Comparison of ENCODE assay signal across 31 cellular contexts in the genomic region with DNA sequence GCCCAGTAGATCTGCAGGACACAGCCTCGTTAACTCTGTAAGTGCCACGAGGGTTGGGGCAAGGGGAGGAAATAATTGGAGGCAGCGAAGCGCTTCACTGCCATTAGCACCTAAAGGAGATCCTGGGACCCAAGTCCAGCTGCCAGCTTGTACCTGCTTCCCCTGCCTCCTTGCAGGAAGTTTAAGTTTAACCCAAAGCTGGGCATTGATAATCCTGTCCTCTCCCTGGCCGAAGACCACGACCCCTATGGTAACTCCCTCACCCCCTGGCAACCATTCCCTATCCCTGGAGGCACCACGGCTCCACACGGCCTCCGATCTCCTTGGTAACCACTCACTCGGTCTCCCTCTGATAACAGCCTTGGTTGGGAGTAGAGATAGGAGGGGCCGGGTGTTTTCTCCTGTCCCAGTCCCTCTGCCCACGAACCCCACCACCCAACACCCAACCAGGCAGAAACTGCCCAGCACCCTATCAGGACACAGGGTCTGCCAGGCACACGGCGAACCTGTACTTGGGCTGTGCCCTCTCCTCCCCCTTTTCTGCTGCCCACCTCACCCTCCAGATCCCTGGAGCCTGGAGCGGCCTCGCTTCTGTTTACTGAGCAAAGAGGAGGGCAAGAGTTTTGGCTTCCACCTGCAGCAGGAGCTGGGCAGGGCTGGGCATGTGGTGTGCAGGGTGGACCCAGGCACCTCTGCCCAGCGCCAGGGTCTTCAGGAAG. TPM values are rescaled to one million over a fixed set of nuclear protein-coding genes. Genes with fewer than 3 reads are reported as not detected.
DNase-seq lines count a peak whose midpoint lies in the region; ATAC-seq, FAIRE-seq and TF ChIP-seq lines count a peak whose summit lies in the region.
"Had no signal": no experiment of that assay in that cellular context is flagged by ENCODE, and none has a peak within 500 bp of the region (broad histone marks: within the 10 kb centered on the region; RNA-seq: fewer than 3 reads in every experiment).

No MANE protein-coding gene starts in this region.

- ATAC-seq in lower lobe of right lung (no peak), GM19328 (IDR thresholded peaks at IDR 0.05; ENCODE audit: unreplicated experiment) (no peak)
- ATAC-seq: CD8-positive, alpha-beta T cell; stimulated activated effector memory CD8-positive, alpha-beta T cell treated with anti-CD3 and anti-CD28 coated beads, Interleukin-12 subunit alpha, Interleukin-12 subunit beta, amount 100 ng/mL, for 72 hours had no signal

- no peak overlapping the region for H3K4me3 ChIP-seq in lower lobe of right lung
- peak overlapping the region in 1 of 2 donors; percentile 54 for H3K4me3 ChIP-seq in small intestine (ENCODE audit: low read depth in 1 of 2, low read length in 2 of 2)
- H3K4me3 ChIP-seq: esophagus muscularis mucosa, GM23338, testis had no signal

- WGBS in small intestine, 3 donors, result 14 to 44% (median 19%) methylated on average over 14 to 17 of the region's 17 CpGs

- FAIRE-seq in small intestine (lab: Jason Lieb, UNC), result no peak
- no peak for FAIRE-seq in urothelium cell line (lab: Jason Lieb, UNC)
- FAIRE-seq: colon, GM18507 had no signal

- TF ChIP-seq CTCF in lower lobe of right lung (IDR thresholded peaks at IDR 0.05), result no peak

- H3K36me3 ChIP-seq in lower lobe of right lung (peaks cover 1% of the 10 kb centered on the region), small intestine (ENCODE audit: control insufficient read depth in 2 of 2, insufficient read depth in 2 of 2, low read length in 2 of 2) (no peaks in the 10 kb centered on the region)
- H3K36me3 ChIP-seq: brain microvascular endothelial cell had no signal

- H3K27ac ChIP-seq in lower lobe of right lung (no peak overlapping the region), small intestine (ENCODE audit: low read depth in 1 of 2, low read length in 1 of 2) (peak overlapping the region; percentile 12 to 62)
- H3K27ac ChIP-seq: brain microvascular endothelial cell, esophagus muscularis mucosa, KMS-11, neutrophil, testis had no signal

- H3K4me1 ChIP-seq in lower lobe of right lung (no peaks in the 10 kb centered on the region), small intestine (ENCODE audit: control insufficient read depth in 2 of 2, insufficient read depth in 1 of 2, low read depth in 1 of 2, low read length in 1 of 2) (peaks cover 0 to 4% of the 10 kb centered on the region in 2 donors)
- H3K4me1 ChIP-seq: esophagus muscularis mucosa, testis had no signal

- DNase-seq in DMS79 (lab: John Stamatoyannopoulos, UW), result peak; percentile 47
- peak; percentile 68 for DNase-seq in NCI-H1092 treated with DMSO at 0.1 percent for 48 hours (lab: John Stamatoyannopoulos, UW)
- DNase-seq in lower lobe of right lung, result peak; percentile 36
- DNase-seq in small intestine, result no peak
- DNase-seq in urothelium cell line (ENCODE audit: low spot score), result no peak
- no peak for DNase-seq in NCI-H1694 treated with DMSO at 0.1 percent for 48 hours (lab: John Stamatoyannopoulos, UW)
- DNase-seq: activated CD4-positive, alpha-beta T cell treated with anti-CD3 and anti-CD28 coated beads for 4 hours; activated gamma-delta T cell treated with Interleukin-2 at 50 U/mL for 16 hours; activated T-cell treated with anti-CD3 and anti-CD28 coated beads, Interleukin-2, amount 50 U/mL, for 24 hours; brain microvascular endothelial cell; CD8-positive, alpha-beta T cell; DMS153; foreskin melanocyte; GF-D8; immature natural killer cell; midbrain; NCI-H187; NCI-H226; NCI-H774; stimulated activated CD4-positive, alpha-beta T cell treated with anti-CD3 and anti-CD28 coated beads, Interleukin-2, amount 100 ng/mL, for 48 hours; testis had no signal

- H3K9me3 ChIP-seq in lower lobe of right lung, result no peaks in the 10 kb centered on the region
- no peaks in the 10 kb centered on the region for H3K9me3 ChIP-seq in small intestine (ENCODE audit: control insufficient read depth, low read depth)
- H3K9me3 ChIP-seq: esophagus muscularis mucosa, neutrophil, testis had no signal

- no peaks in the 10 kb centered on the region for H3K27me3 ChIP-seq in lower lobe of right lung (ENCODE audit: low read depth)
- H3K27me3 ChIP-seq in small intestine (ENCODE audit: control insufficient read depth in 2 of 2, insufficient read depth in 2 of 2, low read length in 2 of 2), result no peaks in the 10 kb centered on the region
- H3K27me3 ChIP-seq: brain microvascular endothelial cell, neutrophil, testis had no signal

- intact Hi-C loops in lower lobe of right lung (cut with DNase I), result no loop called here

RNA-seq across cellular contexts. Expression of a gene that starts 0.8 kb away (rescaled TPM):
- not detected for total RNA-seq in lower lobe of right lung
- polyA plus RNA-seq in small intestine, result 100 to 1,000 TPM in 2 of 3 donors, 10 to 100 TPM in 1; 33.6 to 258 (median 137) TPM
- total RNA-seq: activated CD8-positive, alpha-beta memory T cell treated with anti-CD3 and anti-CD28 coated beads for 36 hours; GM23338 had no signal

RNA-seq across cellular contexts. Expression of a gene that starts 17.6 kb away (rescaled TPM):
- total RNA-seq in lower lobe of right lung, result 16.5 TPM
- 1 to 10 TPM; 3.5 to 9.2 (median 4.0) TPM for polyA plus RNA-seq in small intestine

RNA-seq across cellular contexts. Expression of a gene that starts 20.1 kb away (rescaled TPM):
- total RNA-seq in lower lobe of right lung, result 39.0 TPM
- 1 to 10 TPM; 2.2 to 4.9 (median 3.8) TPM for polyA plus RNA-seq in small intestine

RNA-seq across cellular contexts. Expression of a gene that starts 37.2 kb away (rescaled TPM):
- 0.15 TPM for total RNA-seq in lower lobe of right lung
- polyA plus RNA-seq in small intestine, result under 1 TPM in 2 of 3 donors, not detected in 1; 0.27 to 0.73 TPM
- total RNA-seq: CD8-positive, alpha-beta T cell; HT-29 had no signal
- polyA plus RNA-seq: immature natural killer cell had no signal

Comparison
In these comparisons a context has a peak if more than half of its experiments do, and no peak if none do; other contexts are left out.
1. DNase-seq: peak in DMS79 (single experiment), NCI-H1092 treated with DMSO at 0.1 percent for 48 hours (single experiment) and lower lobe of right lung (single experiment); none in small intestine (single experiment), urothelium cell line (single experiment) and NCI-H1694 treated with DMSO at 0.1 percent for 48 hours (single experiment).